11 cellular contexts compared by ENCODE assay signal in the genomic region with DNA sequence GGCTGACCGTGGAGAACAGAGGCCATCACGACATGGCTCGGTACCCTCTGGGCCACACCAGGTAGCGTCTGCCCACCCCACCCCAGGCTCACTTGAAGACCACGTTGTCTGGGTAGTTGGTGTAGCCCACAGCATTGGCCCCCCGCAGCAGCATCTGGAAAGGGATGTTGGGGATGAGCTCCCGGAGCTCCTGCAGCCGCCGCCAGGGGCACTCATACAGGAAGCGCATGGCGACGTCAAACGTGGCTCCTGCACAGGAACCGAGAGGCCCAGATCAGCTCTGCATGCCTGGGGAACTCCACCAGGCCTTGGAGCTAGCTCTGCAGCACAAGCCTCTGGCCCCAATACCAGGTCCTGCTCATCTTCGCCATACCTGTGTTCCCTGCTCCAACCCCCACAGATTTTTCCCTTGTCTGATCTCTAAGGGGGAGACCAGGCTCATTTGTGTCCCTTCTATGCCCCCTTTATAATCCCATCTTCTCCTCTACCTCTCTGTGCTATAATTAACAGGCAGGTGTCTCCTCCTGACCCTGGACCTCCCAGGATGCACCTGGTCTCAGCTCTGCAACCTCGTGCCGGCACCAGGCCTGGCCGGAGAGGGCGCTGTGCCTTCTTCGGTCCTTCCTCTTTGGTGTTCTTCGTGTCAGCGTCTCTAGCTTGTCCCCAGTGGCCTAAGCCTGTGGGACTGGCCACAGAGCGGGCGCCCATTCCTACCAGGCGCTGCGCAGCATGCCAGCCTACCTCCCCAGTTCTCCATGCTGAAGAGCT. TPM values are rescaled to one million over a fixed set of nuclear protein-coding genes. Genes with fewer than 3 reads are reported as not detected.
DNase-seq lines count a peak whose midpoint lies in the region; ATAC-seq and TF ChIP-seq lines count a peak whose summit lies in the region.
"Had no signal": no experiment of that assay in that cellular context is flagged by ENCODE, and none has a peak within 500 bp of the region (broad histone marks: within the 10 kb centered on the region; RNA-seq: fewer than 3 reads in every experiment).

No MANE protein-coding gene starts in this region.

- DNase-seq in SKM-1 treated with dmso at 0.1 percent for 144 hours (lab: John Stamatoyannopoulos, UW; ENCODE audit: unreplicated experiment): peak; percentile 12
- DNase-seq in SKM-1 (lab: John Stamatoyannopoulos, UW; ENCODE audit: unreplicated experiment): no peak
- peak in 1 of 2 experiments; percentile 55 for DNase-seq in HL-60 (ENCODE audit: low read depth in 1 of 2, low spot score in 1 of 2)
- no peak for DNase-seq in activated naive CD4-positive, alpha-beta T cell treated with anti-CD3 and anti-CD28 coated beads, Interleukin-2, amount 50 U/mL, for 72 hours (ENCODE audit: low spot score in 2 of 2)
- DNase-seq in posterior vena cava (ENCODE audit: low spot score): peak; percentile 82
- no peak for DNase-seq in AML-193 (lab: John Stamatoyannopoulos, UW)
- DNase-seq: C1 segment of cervical spinal cord, NCI-H446 had no signal

- no peaks in the 10 kb centered on the region for H3K36me3 Mint-ChIP-seq in activated naive CD4-positive, alpha-beta T cell treated with anti-CD3 and anti-CD28 coated beads, Interleukin-2, amount 50 U/mL, for 72 hours

- intact Hi-C loops in posterior vena cava (cut with DNase I): no loop called here

- no peak for TF ChIP-seq CTCF in HL-60 (IDR thresholded peaks at IDR 0.05; ENCODE audit: insufficient read depth, low read length)

- no peak overlapping the region for H3K4me3 ChIP-seq in HL-60 (replicated peaks; ENCODE audit: insufficient read depth, low read length)
- H3K4me3 ChIP-seq: vagina had no signal

- no peak for ATAC-seq in activated naive CD4-positive, alpha-beta T cell treated with anti-CD3 and anti-CD28 coated beads, Interleukin-2, amount 50 U/mL, for 72 hours
- ATAC-seq in GM18511 (IDR thresholded peaks at IDR 0.05; ENCODE audit: unreplicated experiment) (no peak), HG03354 (IDR thresholded peaks at IDR 0.05; ENCODE audit: poor library complexity, severe bottlenecking, unreplicated experiment) (no peak)

- H3K27ac Mint-ChIP-seq in activated naive CD4-positive, alpha-beta T cell treated with anti-CD3 and anti-CD28 coated beads, Interleukin-2, amount 50 U/mL, for 72 hours: peak overlapping the region; percentile 16 to 44

- H3K9me3 Mint-ChIP-seq in activated naive CD4-positive, alpha-beta T cell treated with anti-CD3 and anti-CD28 coated beads, Interleukin-2, amount 50 U/mL, for 72 hours: no peaks in the 10 kb centered on the region

- H3K27me3 ChIP-seq in HL-60 (ENCODE audit: insufficient read depth, poor library complexity, severe bottlenecking): no peaks in the 10 kb centered on the region
- H3K27me3 ChIP-seq: vagina had no signal

- H3K27ac ChIP-seq in HL-60 (replicated peaks): peak overlapping the region; percentile 57
- H3K27ac ChIP-seq: vagina had no signal

RNA-seq across cellular contexts. Expression of gene LRFN4, which starts 5.0 kb away (rescaled TPM):
- total RNA-seq in activated naive CD4-positive, alpha-beta T cell treated with anti-CD3 and anti-CD28 coated beads, Interleukin-2, amount 50 U/mL, for 72 hours: 10 to 100 TPM; 23.9 TPM
- total RNA-seq in posterior vena cava: 10 to 100 TPM; 15.0 to 16.9 TPM

RNA-seq across cellular contexts. Expression of gene RCE1, which starts 8.6 kb away (rescaled TPM):
- 10 to 100 TPM; 22.2 to 38.0 TPM for total RNA-seq in activated naive CD4-positive, alpha-beta T cell treated with anti-CD3 and anti-CD28 coated beads, Interleukin-2, amount 50 U/mL, for 72 hours
- total RNA-seq in posterior vena cava: 1 to 10 TPM; 7.9 to 9.1 TPM

Comparison
In these comparisons a context has a peak if more than half of its experiments do, and no peak if none do; other contexts are left out.
1. DNase-seq: peak in SKM-1 treated with dmso at 0.1 percent for 144 hours (single experiment) and posterior vena cava (single experiment); none in SKM-1 (single experiment), activated naive CD4-positive, alpha-beta T cell treated with anti-CD3 and anti-CD28 coated beads, Interleukin-2, amount 50 U/mL, for 72 hours (0 of 2) and AML-193 (0 of 2).